Comparison of ENCODE assay signal across 40 cellular contexts in the genomic region with DNA sequence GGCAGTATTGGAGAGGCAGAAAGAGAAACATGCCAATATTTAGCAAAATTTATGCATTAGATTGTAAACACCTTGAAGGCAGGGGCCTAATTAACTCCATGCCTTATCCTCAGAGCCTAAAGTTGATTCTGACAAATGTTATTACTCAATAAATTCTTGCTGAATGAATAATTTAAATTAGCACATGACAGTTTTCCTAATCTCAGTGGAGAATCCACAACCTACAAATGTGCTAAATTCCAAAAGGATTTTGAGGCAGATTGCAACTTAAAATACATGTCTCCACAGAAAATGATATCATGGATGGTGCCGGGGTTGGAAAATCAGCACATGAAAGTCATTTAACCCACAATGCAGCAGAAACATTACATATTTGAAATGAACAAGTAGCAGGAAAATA. TPM values are rescaled to one million over a fixed set of nuclear protein-coding genes. Genes with fewer than 3 reads are reported as not detected.
"Had no signal": no experiment of that assay in that cellular context is flagged by ENCODE, and none has a peak within 500 bp of the region (broad histone marks: within the 10 kb centered on the region; RNA-seq: fewer than 3 reads in every experiment).

No MANE protein-coding gene starts in this region.

- H3K36me3 ChIP-seq: adrenal gland, ascending aorta, breast epithelium, cardiac muscle cell, colonic mucosa, gastroesophageal sphincter, heart right ventricle, WERI-Rb-1 had no signal

- H3K4me1 Mint-ChIP-seq: activated CD4-positive, alpha-beta T cell treated with anti-CD3 and anti-CD28 coated beads for 36 hours; activated CD4-positive, alpha-beta T cell treated with anti-CD3 and anti-CD28 coated beads, Interleukin-2, amount 10 ng/mL, durations not matched to agents 24 days and 14 days; activated CD8-positive, alpha-beta memory T cell treated with anti-CD3 and anti-CD28 coated beads, Interleukin-2, amount 10 ng/mL, durations not matched to agents 7 days and 5 days; activated naive CD4-positive, alpha-beta T cell treated with anti-CD3 and anti-CD28 coated beads, Interleukin-2, amount 50 U/mL, for 24 hours; activated naive CD8-positive, alpha-beta T cell treated with anti-CD3 and anti-CD28 coated beads for 36 hours; activated naive CD8-positive, alpha-beta T cell treated with anti-CD3 and anti-CD28 coated beads, Interleukin-2, amount 50 U/mL, for 24 hours; brain; T-helper 17 cell had no signal

- H3K27me3 Mint-ChIP-seq: activated naive CD4-positive, alpha-beta T cell treated with anti-CD3 and anti-CD28 coated beads, Interleukin-2, amount 50 U/mL, for 24 hours; activated naive CD8-positive, alpha-beta T cell treated with anti-CD3 and anti-CD28 coated beads for 36 hours; activated naive CD8-positive, alpha-beta T cell treated with anti-CD3 and anti-CD28 coated beads, Interleukin-2, amount 50 U/mL, for 24 hours; T-helper 17 cell had no signal

- H3K36me3 Mint-ChIP-seq: activated CD4-positive, alpha-beta memory T cell treated with anti-CD3 and anti-CD28 coated beads for 36 hours; activated CD8-positive, alpha-beta memory T cell treated with anti-CD3 and anti-CD28 coated beads, Interleukin-2, amount 10 ng/mL, durations not matched to agents 7 days and 5 days; brain had no signal

- H3K27me3 ChIP-seq: adrenal gland, ascending aorta, breast epithelium, cardiac muscle cell, colonic mucosa, gastroesophageal sphincter, heart right ventricle had no signal

- H3K4me3 Mint-ChIP-seq: activated CD4-positive, alpha-beta memory T cell treated with anti-CD3 and anti-CD28 coated beads for 36 hours; activated CD4-positive, alpha-beta T cell treated with anti-CD3 and anti-CD28 coated beads for 36 hours; activated CD4-positive, alpha-beta T cell treated with anti-CD3 and anti-CD28 coated beads, Interleukin-2, amount 10 ng/mL, durations not matched to agents 24 days and 14 days; activated CD8-positive, alpha-beta memory T cell treated with anti-CD3 and anti-CD28 coated beads, Interleukin-2, amount 10 ng/mL, durations not matched to agents 7 days and 5 days; activated CD8-positive, alpha-beta T cell treated with anti-CD3 and anti-CD28 coated beads, Interleukin-2, amount 10 ng/mL, durations not matched to agents 7 days and 5 days; activated naive CD4-positive, alpha-beta T cell treated with anti-CD3 and anti-CD28 coated beads for 36 hours; activated naive CD4-positive, alpha-beta T cell treated with anti-CD3 and anti-CD28 coated beads, Interleukin-2, amount 50 U/mL, for 24 hours; activated naive CD8-positive, alpha-beta T cell treated with anti-CD3 and anti-CD28 coated beads for 36 hours; activated naive CD8-positive, alpha-beta T cell treated with anti-CD3 and anti-CD28 coated beads, Interleukin-2, amount 50 U/mL, for 24 hours; activated T-helper 1 cell treated with anti-CD3 and anti-CD28 coated beads, Interleukin-12 subunit alpha, Interleukin-12 subunit beta, Interleukin-2, Interleukin-4 antibody, amounts not matched to agents 30 ng/mL and 10 ng/mL and 1 ng/mL, durations not matched to agents 14 hours and 24 hours and 36 hours; brain; T-helper 17 cell; T-helper 2 cell treated with Interferon-gamma antibody and Interleukin-4, amounts not matched to agents 5 μg/mL and 100 μg/mL, for 36 hours had no signal

- H3K4me1 ChIP-seq: adrenal gland, ascending aorta, breast epithelium, colonic mucosa, gastroesophageal sphincter, heart right ventricle had no signal

- H3K27ac Mint-ChIP-seq: activated CD4-positive, alpha-beta memory T cell treated with anti-CD3 and anti-CD28 coated beads for 36 hours; activated CD4-positive, alpha-beta T cell treated with anti-CD3 and anti-CD28 coated beads for 36 hours; activated CD4-positive, alpha-beta T cell treated with anti-CD3 and anti-CD28 coated beads, Interleukin-2, amount 10 ng/mL, durations not matched to agents 24 days and 14 days; activated CD8-positive, alpha-beta memory T cell treated with anti-CD3 and anti-CD28 coated beads, Interleukin-2, amount 10 ng/mL, durations not matched to agents 7 days and 5 days; activated CD8-positive, alpha-beta T cell treated with anti-CD3 and anti-CD28 coated beads, Interleukin-2, amount 10 ng/mL, durations not matched to agents 7 days and 5 days; activated naive CD4-positive, alpha-beta T cell treated with anti-CD3 and anti-CD28 coated beads for 36 hours; activated naive CD4-positive, alpha-beta T cell treated with anti-CD3 and anti-CD28 coated beads, Interleukin-2, amount 50 U/mL, for 24 hours; activated naive CD8-positive, alpha-beta T cell treated with anti-CD3 and anti-CD28 coated beads for 36 hours; activated naive CD8-positive, alpha-beta T cell treated with anti-CD3 and anti-CD28 coated beads, Interleukin-2, amount 50 U/mL, for 24 hours; activated T-helper 1 cell treated with anti-CD3 and anti-CD28 coated beads, Interleukin-12 subunit alpha, Interleukin-12 subunit beta, Interleukin-2, Interleukin-4 antibody, amounts not matched to agents 30 ng/mL and 10 ng/mL and 1 ng/mL, durations not matched to agents 14 hours and 24 hours and 36 hours; activated T-helper 2 cell treated with anti-CD3 and anti-CD28 coated beads, Interferon-gamma antibody, Interleukin-2, Interleukin-4, amounts not matched to agents 10 μg/mL and 5 μg/mL and 100 μg/mL, durations not matched to agents 14 hours and 24 hours and 36 hours; brain; T-helper 17 cell; T-helper 2 cell treated with Interferon-gamma antibody and Interleukin-4, amounts not matched to agents 5 μg/mL and 100 μg/mL, for 36 hours had no signal

- ATAC-seq: activated CD4-positive, alpha-beta T cell treated with anti-CD3 and anti-CD28 coated beads for 36 hours; activated CD8-positive, alpha-beta memory T cell treated with anti-CD3 and anti-CD28 coated beads, Interleukin-2, amount 10 ng/mL, durations not matched to agents 7 days and 5 days; activated CD8-positive, alpha-beta T cell treated with anti-CD3 and anti-CD28 coated beads, Interleukin-2, amount 10 ng/mL, durations not matched to agents 7 days and 5 days; activated naive CD8-positive, alpha-beta T cell treated with anti-CD3 and anti-CD28 coated beads, Interleukin-2, amount 50 U/mL, for 24 hours; esophagus mucosa; gastroesophageal sphincter; heart right ventricle; T-helper 17 cell had no signal

- H3K4me3 ChIP-seq: adrenal gland, ascending aorta, breast epithelium, cardiac muscle cell, colonic mucosa, gastroesophageal sphincter, heart right ventricle had no signal

- H3K9me3 Mint-ChIP-seq: activated CD4-positive, alpha-beta T cell treated with anti-CD3 and anti-CD28 coated beads, Interleukin-2, amount 10 ng/mL, durations not matched to agents 24 days and 14 days; activated naive CD4-positive, alpha-beta T cell treated with anti-CD3 and anti-CD28 coated beads for 36 hours; activated naive CD8-positive, alpha-beta T cell treated with anti-CD3 and anti-CD28 coated beads for 36 hours; activated naive CD8-positive, alpha-beta T cell treated with anti-CD3 and anti-CD28 coated beads, Interleukin-2, amount 50 U/mL, for 24 hours; activated T-helper 1 cell treated with anti-CD3 and anti-CD28 coated beads, Interleukin-12 subunit alpha, Interleukin-12 subunit beta, Interleukin-2, Interleukin-4 antibody, amounts not matched to agents 30 ng/mL and 10 ng/mL and 1 ng/mL, durations not matched to agents 14 hours and 24 hours and 36 hours; activated T-helper 2 cell treated with anti-CD3 and anti-CD28 coated beads, Interferon-gamma antibody, Interleukin-2, Interleukin-4, amounts not matched to agents 10 μg/mL and 5 μg/mL and 100 μg/mL, durations not matched to agents 14 hours and 24 hours and 36 hours; T-helper 2 cell treated with Interferon-gamma antibody and Interleukin-4, amounts not matched to agents 5 μg/mL and 100 μg/mL, for 36 hours had no signal

- H3K9me3 ChIP-seq: adrenal gland, ascending aorta, breast epithelium, colonic mucosa, gastroesophageal sphincter had no signal

- H3K27ac ChIP-seq: adrenal gland, ascending aorta, breast epithelium, cardiac muscle cell, colonic mucosa, gastroesophageal sphincter, heart right ventricle, WERI-Rb-1 had no signal

- DNase-seq: activated CD4-positive, alpha-beta memory T cell treated with anti-CD3 and anti-CD28 coated beads for 36 hours; activated CD4-positive, alpha-beta T cell treated with anti-CD3 and anti-CD28 coated beads for 36 hours; activated CD4-positive, alpha-beta T cell treated with anti-CD3 and anti-CD28 coated beads, Interleukin-2, amount 10 ng/mL, durations not matched to agents 24 days and 14 days; activated CD4-positive, CD25-positive, alpha-beta regulatory T cell; activated CD4-positive, CD25-positive, alpha-beta regulatory T cell treated with anti-CD3 and anti-CD28 coated beads, Interleukin-2, amount 50 U/mL, for 72 hours; activated CD8-positive, alpha-beta memory T cell treated with anti-CD3 and anti-CD28 coated beads, Interleukin-2, amount 10 ng/mL, durations not matched to agents 7 days and 5 days; activated CD8-positive, alpha-beta memory T cell treated with anti-CD3 and anti-CD28 coated beads, Interleukin-2, amount 50 U/mL, for 4 hours; activated CD8-positive, alpha-beta T cell treated with anti-CD3 and anti-CD28 coated beads, Interleukin-2, amount 10 ng/mL, durations not matched to agents 7 days and 5 days; activated effector memory CD4-positive, alpha-beta T cell treated with anti-CD3 and anti-CD28 coated beads, Interleukin-2, amount 50 U/mL, for 16 hours; activated naive CD4-positive, alpha-beta T cell treated with anti-CD3 and anti-CD28 coated beads for 36 hours; activated naive CD8-positive, alpha-beta T cell treated with anti-CD3 and anti-CD28 coated beads for 36 hours; activated naive CD8-positive, alpha-beta T cell treated with anti-CD3 and anti-CD28 coated beads, Interleukin-2, amount 50 U/mL, for 24 hours; activated T-cell treated with anti-CD3 and anti-CD28 coated beads, Interleukin-2, amount 50 U/mL, for 1 hour; activated T-cell treated with anti-CD3 and anti-CD28 coated beads, Interleukin-2, amount 50 U/mL, for 48 hours; adrenal gland; central memory CD4-positive, alpha-beta T cell; cerebellar nuclear complex; colonic mucosa; effector CD8-positive, alpha-beta T cell; foreskin melanocyte; heart right ventricle; T-helper 1 cell; T-helper 17 cell; T1000; WERI-Rb-1 had no signal

RNA-seq across cellular contexts. Expression of a gene that starts 41.1 kb away (rescaled TPM):
- total RNA-seq: activated CD4-positive, alpha-beta memory T cell treated with anti-CD3 and anti-CD28 coated beads for 36 hours; activated CD4-positive, alpha-beta T cell treated with anti-CD3 and anti-CD28 coated beads for 36 hours; activated CD4-positive, alpha-beta T cell treated with anti-CD3 and anti-CD28 coated beads, Interleukin-2, amount 10 ng/mL, durations not matched to agents 24 days and 14 days; activated CD8-positive, alpha-beta memory T cell treated with anti-CD3 and anti-CD28 coated beads for 36 hours; activated CD8-positive, alpha-beta memory T cell treated with anti-CD3 and anti-CD28 coated beads, Interleukin-2, amount 10 ng/mL, durations not matched to agents 7 days and 5 days; activated CD8-positive, alpha-beta T cell treated with anti-CD3 and anti-CD28 coated beads, Interleukin-2, amount 10 ng/mL, durations not matched to agents 7 days and 5 days; activated naive CD4-positive, alpha-beta T cell treated with anti-CD3 and anti-CD28 coated beads for 36 hours; activated naive CD8-positive, alpha-beta T cell treated with anti-CD3 and anti-CD28 coated beads for 36 hours; activated T-helper 1 cell treated with anti-CD3 and anti-CD28 coated beads, Interleukin-12 subunit alpha, Interleukin-12 subunit beta, Interleukin-2, Interleukin-4 antibody, amounts not matched to agents 30 ng/mL and 10 ng/mL and 1 ng/mL, durations not matched to agents 14 hours and 24 hours and 36 hours; activated T-helper 2 cell treated with anti-CD3 and anti-CD28 coated beads, Interferon-gamma antibody, Interleukin-2, Interleukin-4, amounts not matched to agents 10 μg/mL and 5 μg/mL and 100 μg/mL, durations not matched to agents 14 hours and 24 hours and 36 hours; ascending aorta; cardiac muscle cell; colonic mucosa; dermis microvascular lymphatic vessel endothelial cell; epithelial cell of proximal tubule; fibroblast of villous mesenchyme; glomerular endothelial cell; T-helper 17 cell had no signal
- polyA plus RNA-seq: adrenal gland, cardiac muscle cell, heart right ventricle had no signal
